12 cellular contexts compared by ENCODE assay signal in the genomic region with DNA sequence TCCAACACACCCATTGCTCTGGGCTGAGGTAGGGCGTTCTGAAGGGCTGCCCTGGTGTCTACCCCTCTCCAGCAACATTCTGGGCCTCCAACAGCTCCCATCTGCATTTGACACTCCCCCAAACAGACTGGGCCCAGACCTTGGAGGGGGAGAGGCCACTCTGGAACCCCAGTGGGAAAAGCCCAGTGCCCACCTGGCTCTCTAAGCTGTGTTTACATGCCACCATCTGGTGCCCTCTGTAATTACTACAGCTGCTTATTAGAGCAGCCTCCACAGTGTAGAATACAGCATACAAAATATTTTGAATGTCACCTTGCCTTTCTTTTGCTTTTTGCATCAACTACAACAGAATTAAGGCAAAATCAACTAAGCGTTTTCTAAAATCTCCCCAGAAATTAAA. TPM values are rescaled to one million over a fixed set of nuclear protein-coding genes. Genes with fewer than 3 reads are reported as not detected.
DNase-seq lines count a peak whose midpoint lies in the region; ATAC-seq lines count a peak whose summit lies in the region.
"Had no signal": no experiment of that assay in that cellular context is flagged by ENCODE, and none has a peak within 500 bp of the region (broad histone marks: within the 10 kb centered on the region; RNA-seq: fewer than 3 reads in every experiment).

No MANE protein-coding gene starts in this region.

- CTCF ChIA-PET in activated naive CD4-positive, alpha-beta T cell treated with anti-CD3 and anti-CD28 coated beads, Interleukin-2, amount 10 ng/mL, durations not matched to agents 7 days and 5 days (lab: Charles Lee): interaction anchor here (1.8 to 2.3 kb wide), 2 partner anchors 10 to 29 kb away, joined by 4 to 7 read pairs; no protein-coding TSS in a partner anchor

- H3K27me3 Mint-ChIP-seq in activated naive CD4-positive, alpha-beta T cell treated with anti-CD3 and anti-CD28 coated beads, Interleukin-2, amount 10 ng/mL, durations not matched to agents 7 days and 5 days: peaks cover 9% of the 10 kb centered on the region
- peaks cover 3% of the 10 kb centered on the region for H3K27me3 Mint-ChIP-seq in activated T-helper 1 cell treated with anti-CD3 and anti-CD28 coated beads, Interleukin-12 subunit alpha, Interleukin-12 subunit beta, Interleukin-2, Interleukin-4 antibody, amounts not matched to agents 30 ng/mL and 10 ng/mL and 1 ng/mL, durations not matched to agents 14 hours and 24 hours and 36 hours (ENCODE audit: insufficient read depth)

- no peak for DNase-seq in activated naive CD4-positive, alpha-beta T cell treated with anti-CD3 and anti-CD28 coated beads, Interleukin-2, amount 10 ng/mL, durations not matched to agents 7 days and 5 days
- DNase-seq in activated naive CD4-positive, alpha-beta T cell (lab: John Stamatoyannopoulos, UW): no peak
- DNase-seq in NCI-H2227 (lab: John Stamatoyannopoulos, UW; ENCODE audit: unreplicated experiment) (peak; percentile 60), Right ventricle myocardium inferior (ENCODE audit: missing footprints) (no peak)
- DNase-seq in activated T-helper 1 cell treated with anti-CD3 and anti-CD28 coated beads, Interleukin-12 subunit alpha, Interleukin-12 subunit beta, Interleukin-2, Interleukin-4 antibody, amounts not matched to agents 30 ng/mL and 10 ng/mL and 1 ng/mL, durations not matched to agents 14 hours and 24 hours and 36 hours (ENCODE audit: low spot score): no peak
- DNase-seq: activated gamma-delta T cell treated with Interleukin-2 at 50 U/mL for 16 hours; DMS79; stimulated activated CD8-positive, alpha-beta memory T cell treated with anti-CD3 and anti-CD28 coated beads, Interleukin-4, amount 100 ng/mL, for 48 hours had no signal

- H3K27ac Mint-ChIP-seq in activated naive CD4-positive, alpha-beta T cell treated with anti-CD3 and anti-CD28 coated beads, Interleukin-2, amount 10 ng/mL, durations not matched to agents 7 days and 5 days: peak overlapping the region; percentile 94
- H3K27ac Mint-ChIP-seq in activated T-helper 1 cell treated with anti-CD3 and anti-CD28 coated beads, Interleukin-12 subunit alpha, Interleukin-12 subunit beta, Interleukin-2, Interleukin-4 antibody, amounts not matched to agents 30 ng/mL and 10 ng/mL and 1 ng/mL, durations not matched to agents 14 hours and 24 hours and 36 hours: peak overlapping the region; percentile 40
- H3K27ac Mint-ChIP-seq: type B pancreatic cell had no signal

- ATAC-seq in Right ventricle myocardium inferior (no peak), HG03280 (IDR thresholded peaks at IDR 0.05; ENCODE audit: unreplicated experiment) (no peak), GM19324 (IDR thresholded peaks at IDR 0.05; ENCODE audit: low FRiP score, unreplicated experiment) (no peak), HG02571 (IDR thresholded peaks at IDR 0.05; ENCODE audit: unreplicated experiment) (no peak)

- intact Hi-C loops in activated T-helper 1 cell treated with anti-CD3 and anti-CD28 coated beads, Interleukin-12 subunit alpha, Interleukin-12 subunit beta, Interleukin-2, Interleukin-4 antibody, amounts not matched to agents 30 ng/mL and 10 ng/mL and 1 ng/mL, durations not matched to agents 14 hours and 24 hours and 36 hours (cut with micrococcal nuclease): loop anchor here (2.0 kb wide), 1 partner anchor 19 kb away; no protein-coding TSS in a partner anchor
- intact Hi-C loops in Right ventricle myocardium inferior (cut with DNase I): no loop called here

- H3K9me3 Mint-ChIP-seq in activated naive CD4-positive, alpha-beta T cell treated with anti-CD3 and anti-CD28 coated beads, Interleukin-2, amount 10 ng/mL, durations not matched to agents 7 days and 5 days: peaks cover 2% of the 10 kb centered on the region
- peaks cover 13% of the 10 kb centered on the region for H3K9me3 Mint-ChIP-seq in activated T-helper 1 cell treated with anti-CD3 and anti-CD28 coated beads, Interleukin-12 subunit alpha, Interleukin-12 subunit beta, Interleukin-2, Interleukin-4 antibody, amounts not matched to agents 30 ng/mL and 10 ng/mL and 1 ng/mL, durations not matched to agents 14 hours and 24 hours and 36 hours

- peaks cover 34% of the 10 kb centered on the region for H3K4me1 Mint-ChIP-seq in activated naive CD4-positive, alpha-beta T cell treated with anti-CD3 and anti-CD28 coated beads, Interleukin-2, amount 10 ng/mL, durations not matched to agents 7 days and 5 days
- peaks cover 33% of the 10 kb centered on the region for H3K4me1 Mint-ChIP-seq in activated T-helper 1 cell treated with anti-CD3 and anti-CD28 coated beads, Interleukin-12 subunit alpha, Interleukin-12 subunit beta, Interleukin-2, Interleukin-4 antibody, amounts not matched to agents 30 ng/mL and 10 ng/mL and 1 ng/mL, durations not matched to agents 14 hours and 24 hours and 36 hours (ENCODE audit: low read depth)

- H3K4me3 Mint-ChIP-seq in activated naive CD4-positive, alpha-beta T cell treated with anti-CD3 and anti-CD28 coated beads, Interleukin-2, amount 10 ng/mL, durations not matched to agents 7 days and 5 days: no peak overlapping the region
- H3K4me3 Mint-ChIP-seq in activated T-helper 1 cell treated with anti-CD3 and anti-CD28 coated beads, Interleukin-12 subunit alpha, Interleukin-12 subunit beta, Interleukin-2, Interleukin-4 antibody, amounts not matched to agents 30 ng/mL and 10 ng/mL and 1 ng/mL, durations not matched to agents 14 hours and 24 hours and 36 hours: no peak overlapping the region
- H3K4me3 Mint-ChIP-seq: type B pancreatic cell had no signal

- H3K36me3 Mint-ChIP-seq in activated naive CD4-positive, alpha-beta T cell treated with anti-CD3 and anti-CD28 coated beads, Interleukin-2, amount 10 ng/mL, durations not matched to agents 7 days and 5 days: peaks cover 9% of the 10 kb centered on the region
- peaks cover 5% of the 10 kb centered on the region for H3K36me3 Mint-ChIP-seq in activated T-helper 1 cell treated with anti-CD3 and anti-CD28 coated beads, Interleukin-12 subunit alpha, Interleukin-12 subunit beta, Interleukin-2, Interleukin-4 antibody, amounts not matched to agents 30 ng/mL and 10 ng/mL and 1 ng/mL, durations not matched to agents 14 hours and 24 hours and 36 hours (ENCODE audit: low read depth)
- H3K36me3 Mint-ChIP-seq: type B pancreatic cell had no signal

RNA-seq across cellular contexts. Expression of a gene that starts 35.8 kb away (rescaled TPM):
- 59.1 and 62.6 TPM in 2 replicates for total RNA-seq in activated T-helper 1 cell treated with anti-CD3 and anti-CD28 coated beads, Interleukin-12 subunit alpha, Interleukin-12 subunit beta, Interleukin-2, Interleukin-4 antibody, amounts not matched to agents 30 ng/mL and 10 ng/mL and 1 ng/mL, durations not matched to agents 14 hours and 24 hours and 36 hours
- total RNA-seq in Right ventricle myocardium inferior: 61.1 TPM
